8 cellular contexts compared by ENCODE assay signal in genomic region chr12:104286538-104287482, GRCh38. TPM values are rescaled to one million over a fixed set of nuclear protein-coding genes. Genes with fewer than 3 reads are reported as not detected.
DNase-seq lines count a peak whose midpoint lies in the region; ATAC-seq and TF ChIP-seq lines count a peak whose summit lies in the region.

No MANE protein-coding gene starts in this region.

- no peaks in the 10 kb centered on the region for H3K36me3 ChIP-seq in kidney epithelial cell (ENCODE audit: control insufficient read depth, insufficient read depth, low read length)

- peak; percentile 85 for TF ChIP-seq POLR2A in GM19099 (IDR thresholded peaks at IDR 0.05; ENCODE audit: extremely low read depth, insufficient read length, low read depth)

- no peaks in the 10 kb centered on the region for H3K36me3 Mint-ChIP-seq in chondrocyte (ENCODE audit: low read depth)

- peak overlapping the region; percentile 100 for H3K27ac Mint-ChIP-seq in chondrocyte (ENCODE audit: unreplicated experiment)

- H3K4me1 Mint-ChIP-seq in chondrocyte (ENCODE audit: low read depth), result peaks cover 32% of the 10 kb centered on the region

- peak; percentile 95 for DNase-seq in Ammon's horn (ENCODE audit: low spot score)
- peak; percentile 95 for DNase-seq in NCI-H446 treated with DMSO at 0.1 percent for 48 hours (lab: John Stamatoyannopoulos, UW)
- peak; percentile 74 to 80 for DNase-seq in activated CD4-positive, alpha-beta T cell treated with anti-CD3 and anti-CD28 coated beads for 24 hours (ENCODE audit: low read depth in 2 of 2)
- no peak for DNase-seq in chondrocyte (ENCODE audit: low spot score)
- no peak for DNase-seq in kidney epithelial cell (ENCODE audit: low read depth)
- peak; percentile 83 to 88 for DNase-seq in stimulated activated CD4-positive, alpha-beta T cell treated with anti-CD3 and anti-CD28 coated beads, Interleukin-15, amount 100 ng/mL, for 48 hours (ENCODE audit: low read depth in 2 of 2)

- peak overlapping the region; percentile 62 for H3K4me3 ChIP-seq in kidney epithelial cell (ENCODE audit: low read depth, low read length)

- H3K4me3 Mint-ChIP-seq in chondrocyte (ENCODE audit: unreplicated experiment), result peak overlapping the region; percentile 98

- peak; percentile 92 for ATAC-seq in HG03378 (IDR thresholded peaks at IDR 0.05; ENCODE audit: unreplicated experiment)

- no peaks in the 10 kb centered on the region for H3K27me3 ChIP-seq in kidney epithelial cell (ENCODE audit: control insufficient read depth, insufficient read depth, low read length)

- H3K27me3 Mint-ChIP-seq in chondrocyte (ENCODE audit: low read depth), result no peaks in the 10 kb centered on the region

- no peaks in the 10 kb centered on the region for H3K9me3 Mint-ChIP-seq in chondrocyte (ENCODE audit: low read depth)

- TF ChIP-seq CTCF in chondrocyte (IDR thresholded peaks at IDR 0.05), result no peak
- TF ChIP-seq CTCF in kidney epithelial cell (IDR thresholded peaks at IDR 0.05; ENCODE audit: insufficient read depth, low read length, poor library complexity, severe bottlenecking), result no peak

RNA-seq across cellular contexts. Expression of gene EID3, which starts 16.7 kb away (rescaled TPM):
- total RNA-seq in chondrocyte, result 1.3 to 1.8 TPM (median 1.5 TPM) in 3 replicates
- 1.5 and 2.9 TPM in 2 replicates for total RNA-seq in kidney epithelial cell

Comparison
In these comparisons a context has a peak if more than half of its experiments do, and no peak if none do; other contexts are left out.
1. DNase-seq: peak in Ammon's horn (single experiment), NCI-H446 treated with DMSO at 0.1 percent for 48 hours (single experiment), activated CD4-positive, alpha-beta T cell treated with anti-CD3 and anti-CD28 coated beads for 24 hours (2 of 2) and stimulated activated CD4-positive, alpha-beta T cell treated with anti-CD3 and anti-CD28 coated beads, Interleukin-15, amount 100 ng/mL, for 48 hours (2 of 2); none in chondrocyte (single experiment) and kidney epithelial cell (single experiment).